Comparison of ENCODE assay signal across 8 cellular contexts in genomic region chr6:3228791-3229565, GRCh38. TPM values are rescaled to one million over a fixed set of nuclear protein-coding genes. Genes with fewer than 3 reads are reported as not detected.
DNase-seq lines count a peak whose midpoint lies in the region; ATAC-seq, FAIRE-seq and TF ChIP-seq lines count a peak whose summit lies in the region.

No MANE protein-coding gene starts in this region.

- DNase-seq in GM12865 (ENCODE audit: low read depth): no peak
- DNase-seq in NCI-H2227 (lab: John Stamatoyannopoulos, UW; ENCODE audit: unreplicated experiment): peak; percentile 89
- peak; percentile 46 for DNase-seq in activated naive CD4-positive, alpha-beta T cell treated with anti-CD3 and anti-CD28 coated beads, Interleukin-2, amount 50 U/mL, for 16 hours
- DNase-seq in mesendoderm: peak; percentile 66
- no peak for DNase-seq in HK-2 (ENCODE audit: unreplicated experiment)
- DNase-seq in urothelium cell line (ENCODE audit: low spot score): no peak

- FAIRE-seq in urothelium cell line (lab: Jason Lieb, UNC): no peak

- no peak overlapping the region for H2BK15ac ChIP-seq in mesendoderm (replicated peaks; ENCODE audit: low read depth)

- peaks cover 2% of the 10 kb centered on the region for H3K36me3 ChIP-seq in mesendoderm (ENCODE audit: control insufficient read depth, insufficient read depth, low read length)

- H2AK5ac ChIP-seq in mesendoderm (ENCODE audit: low read length): no peak overlapping the region

- no peak overlapping the region for H4K8ac ChIP-seq in mesendoderm (ENCODE audit: low read depth, low read length)

- H3K4me2 ChIP-seq in mesendoderm (ENCODE audit: low read length): peak overlapping the region; percentile 18

- H3K27me3 ChIP-seq in mesendoderm (ENCODE audit: insufficient read depth, low read length, poor library complexity): no peaks in the 10 kb centered on the region

- no peak overlapping the region for H4K5ac ChIP-seq in mesendoderm (ENCODE audit: low read length)

- H3K27ac ChIP-seq in mesendoderm (ENCODE audit: low read depth, low read length): no peak overlapping the region

- TF ChIP-seq CTCF in GM12865 (IDR thresholded peaks at IDR 0.05; ENCODE audit: insufficient read depth, low read depth, low read length, missing control alignments): no peak

- ATAC-seq in GM18907 (IDR thresholded peaks at IDR 0.05; ENCODE audit: unreplicated experiment): no peak
- no peak for ATAC-seq in HG02840 (IDR thresholded peaks at IDR 0.05; ENCODE audit: low FRiP score, unreplicated experiment)

- H2BK5ac ChIP-seq in mesendoderm (ENCODE audit: low read length): no peak overlapping the region

- peak overlapping the region; percentile 48 for H3K23ac ChIP-seq in mesendoderm (ENCODE audit: low read length)

- H3K79me1 ChIP-seq in mesendoderm (ENCODE audit: low read length): no peaks in the 10 kb centered on the region

- H3K56ac ChIP-seq in mesendoderm (ENCODE audit: low read length): peak overlapping the region; percentile 93

- no peak overlapping the region for H3K18ac ChIP-seq in mesendoderm (ENCODE audit: low read length)

- peaks cover 22% of the 10 kb centered on the region for H3K79me2 ChIP-seq in mesendoderm (ENCODE audit: control insufficient read depth, insufficient read depth, low read length)

- no CpG with 5 or more reads among the region's 62 CpGs for WGBS in mesendoderm (ENCODE audit: extremely low coverage, insufficient coverage, low lambda C conversion rate)

- peak overlapping the region; percentile 79 for H3K9ac ChIP-seq in mesendoderm (ENCODE audit: low read length)

- no peaks in the 10 kb centered on the region for H3K4me1 ChIP-seq in mesendoderm (ENCODE audit: control insufficient read depth, low read depth, low read length)

- H3K4me3 ChIP-seq in GM12865 (ENCODE audit: low read depth, low read length) (peak overlapping the region; percentile 16), mesendoderm (ENCODE audit: low read length) (peak overlapping the region; percentile 50)

- peak overlapping the region; percentile 40 for H3K4ac ChIP-seq in mesendoderm (ENCODE audit: low read depth, low read length)

- no peak overlapping the region for H2BK120ac ChIP-seq in mesendoderm (ENCODE audit: low read depth, low read length)

RNA-seq across cellular contexts. Expression of gene TUBB2B, which starts 1.5 kb away (rescaled TPM):
- 1,328 TPM for polyA plus RNA-seq in mesendoderm (2013, experiment 1 of 2)
- polyA plus RNA-seq in mesendoderm (2013, experiment 2 of 2): 1,392 TPM

RNA-seq across cellular contexts. Expression of gene PSMG4, which starts 29.8 kb away (rescaled TPM):
- 53.4 TPM for polyA plus RNA-seq in mesendoderm (2013, experiment 1 of 2)
- 51.8 TPM for polyA plus RNA-seq in mesendoderm (2013, experiment 2 of 2)

Comparison
In these comparisons a context has a peak if more than half of its experiments do, and no peak if none do; other contexts are left out.
1. DNase-seq: peak in NCI-H2227 (single experiment), activated naive CD4-positive, alpha-beta T cell treated with anti-CD3 and anti-CD28 coated beads, Interleukin-2, amount 50 U/mL, for 16 hours (single experiment) and mesendoderm (single experiment); none in GM12865 (single experiment), HK-2 (single experiment) and urothelium cell line (single experiment).